In the genomic region with DNA sequence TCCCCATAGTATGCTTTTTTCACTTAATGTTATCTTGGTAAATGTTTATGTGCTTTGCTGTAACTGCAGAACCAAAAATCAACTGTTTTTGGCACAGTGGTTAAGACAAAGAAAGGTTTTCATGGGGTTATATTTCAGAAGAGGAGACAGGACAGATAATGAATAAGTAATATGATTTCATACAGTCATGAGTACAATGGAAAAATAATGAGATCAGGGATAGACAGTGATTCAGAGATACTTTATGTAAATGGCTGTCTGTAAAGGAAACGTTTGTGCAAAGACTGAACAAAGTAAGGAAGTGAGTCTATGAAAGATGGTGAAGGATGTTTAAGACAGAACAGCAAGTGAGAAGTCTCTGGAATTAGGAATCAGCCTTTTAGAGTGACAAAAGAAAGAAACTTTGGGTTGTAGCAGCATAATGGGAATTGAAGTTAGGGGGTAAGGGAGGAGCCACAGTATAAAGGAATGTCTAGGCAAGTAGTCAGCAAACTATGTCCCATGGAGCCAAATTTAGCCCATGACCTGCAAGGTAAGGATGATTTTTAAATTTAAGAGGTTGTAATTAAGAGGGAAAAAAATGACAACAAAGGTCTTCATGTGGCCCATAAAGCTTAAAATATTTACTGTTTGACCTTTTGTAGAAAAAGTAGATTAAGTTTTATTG, we compare ENCODE assay signal across 13 cellular contexts. TPM values are rescaled to one million over a fixed set of nuclear protein-coding genes. Genes with fewer than 3 reads are reported as not detected.
DNase-seq lines count a peak whose midpoint lies in the region; ATAC-seq, FAIRE-seq and TF ChIP-seq lines count a peak whose summit lies in the region.
"Had no signal": no experiment of that assay in that cellular context is flagged by ENCODE, and none has a peak within 500 bp of the region (broad histone marks: within the 10 kb centered on the region; RNA-seq: fewer than 3 reads in every experiment).

No MANE protein-coding gene starts in this region.

- WGBS in aorta, 2 donors, result 16 to 35% methylated on average over 1 of the region's 1 CpG

- no peak for TF ChIP-seq CTCF in foreskin keratinocyte (conservative IDR thresholded peaks at IDR 0.05)

- peak overlapping the region in 1 of 2 donors; percentile 7 for H3K4me3 Mint-ChIP-seq in activated T-cell treated with anti-CD3 and anti-CD28 coated beads, Interleukin-2, amount 50 U/mL, for 72 hours
- peak overlapping the region; percentile 16 for H3K4me3 Mint-ChIP-seq in activated T-helper 17 cell treated with anti-CD3 and anti-CD28 coated beads, Interleukin-2, amount 50 U/mL, for 72 hours
- no peak overlapping the region for H3K4me3 Mint-ChIP-seq in stimulated activated naive CD8-positive, alpha-beta T cell treated with anti-CD3 and anti-CD28 coated beads, Interleukin-15, Interleukin-2, amounts not matched to agents 100 ng/mL and 50 ng/mL, for 24 hours

- H3K4me1 Mint-ChIP-seq in activated T-cell treated with anti-CD3 and anti-CD28 coated beads, Interleukin-2, amount 50 U/mL, for 72 hours (ENCODE audit: low read depth), result peaks cover 10% of the 10 kb centered on the region
- peaks cover 8% of the 10 kb centered on the region for H3K4me1 Mint-ChIP-seq in activated T-helper 17 cell treated with anti-CD3 and anti-CD28 coated beads, Interleukin-2, amount 50 U/mL, for 72 hours
- peaks cover 18% of the 10 kb centered on the region for H3K4me1 Mint-ChIP-seq in stimulated activated naive CD8-positive, alpha-beta T cell treated with anti-CD3 and anti-CD28 coated beads, Interleukin-15, Interleukin-2, amounts not matched to agents 100 ng/mL and 50 ng/mL, for 24 hours (ENCODE audit: low read depth)

- H3K27ac ChIP-seq in foreskin keratinocyte (no peak overlapping the region), aorta (ENCODE audit: low read depth in 1 of 2, low read length in 2 of 2) (no peak overlapping the region)
- H3K27ac ChIP-seq: tibial nerve, VCaP had no signal

- no peak for DNase-seq in activated T-cell treated with anti-CD3 and anti-CD28 coated beads, Interleukin-2, amount 50 U/mL, for 72 hours
- no peak for DNase-seq in activated T-cell treated with anti-CD3 and anti-CD28 coated beads for 4 hours
- DNase-seq in foreskin keratinocyte, result peak; percentile 11 to 47
- DNase-seq in HTR-8/SVneo (ENCODE audit: insufficient read length, low spot score), result no peak
- no peak for DNase-seq in aorta
- no peak for DNase-seq in sciatic nerve (ENCODE audit: low spot score)
- DNase-seq: activated gamma-delta T cell, midbrain, retina had no signal

- no peaks in the 10 kb centered on the region for H3K9me3 ChIP-seq in aorta (ENCODE audit: control insufficient read depth, low read length)
- H3K9me3 ChIP-seq: tibial nerve had no signal

- H3K36me3 Mint-ChIP-seq in activated T-cell treated with anti-CD3 and anti-CD28 coated beads, Interleukin-2, amount 50 U/mL, for 72 hours (ENCODE audit: insufficient read depth in 2 of 2), result peaks cover 5 to 30% of the 10 kb centered on the region in 2 donors
- peaks cover 100% of the 10 kb centered on the region for H3K36me3 Mint-ChIP-seq in activated T-helper 17 cell treated with anti-CD3 and anti-CD28 coated beads, Interleukin-2, amount 50 U/mL, for 72 hours (ENCODE audit: low read depth)
- peaks cover 54% of the 10 kb centered on the region for H3K36me3 Mint-ChIP-seq in stimulated activated naive CD8-positive, alpha-beta T cell treated with anti-CD3 and anti-CD28 coated beads, Interleukin-15, Interleukin-2, amounts not matched to agents 100 ng/mL and 50 ng/mL, for 24 hours (ENCODE audit: low read depth)

- ATAC-seq in activated T-cell treated with anti-CD3 and anti-CD28 coated beads, Interleukin-2, amount 50 U/mL, for 72 hours (replicated peaks in 1 of 2), result peak; percentile 32 to 71
- ATAC-seq in activated T-helper 17 cell treated with anti-CD3 and anti-CD28 coated beads, Interleukin-2, amount 50 U/mL, for 72 hours (replicated peaks), result peak; percentile 90
- peak; percentile 38 for ATAC-seq in foreskin keratinocyte
- ATAC-seq in aorta (ENCODE audit: low FRiP score), result no peak
- no peak for ATAC-seq in sciatic nerve

- no peaks in the 10 kb centered on the region for H3K9me3 Mint-ChIP-seq in activated T-cell treated with anti-CD3 and anti-CD28 coated beads, Interleukin-2, amount 50 U/mL, for 72 hours
- H3K9me3 Mint-ChIP-seq in activated T-helper 17 cell treated with anti-CD3 and anti-CD28 coated beads, Interleukin-2, amount 50 U/mL, for 72 hours, result no peaks in the 10 kb centered on the region
- no peaks in the 10 kb centered on the region for H3K9me3 Mint-ChIP-seq in stimulated activated naive CD8-positive, alpha-beta T cell treated with anti-CD3 and anti-CD28 coated beads, Interleukin-15, Interleukin-2, amounts not matched to agents 100 ng/mL and 50 ng/mL, for 24 hours

- intact Hi-C loops in aorta (cut with DNase I) (no loop called here), sciatic nerve (cut with DNase I) (no loop called here)

- H3K36me3 ChIP-seq in aorta (ENCODE audit: control insufficient read depth in 1 of 2, insufficient read depth in 2 of 2, low read length in 1 of 2), result peaks cover 3% of the 10 kb centered on the region in 2 donors

- no peak overlapping the region for H3K4me3 ChIP-seq in aorta (ENCODE audit: low read length in 2 of 2)
- H3K4me3 ChIP-seq: tibial nerve had no signal

- H3K27me3 Mint-ChIP-seq in activated T-cell treated with anti-CD3 and anti-CD28 coated beads, Interleukin-2, amount 50 U/mL, for 72 hours (ENCODE audit: low read depth), result no peaks in the 10 kb centered on the region
- H3K27me3 Mint-ChIP-seq in activated T-helper 17 cell treated with anti-CD3 and anti-CD28 coated beads, Interleukin-2, amount 50 U/mL, for 72 hours, result no peaks in the 10 kb centered on the region
- H3K27me3 Mint-ChIP-seq in stimulated activated naive CD8-positive, alpha-beta T cell treated with anti-CD3 and anti-CD28 coated beads, Interleukin-15, Interleukin-2, amounts not matched to agents 100 ng/mL and 50 ng/mL, for 24 hours, result no peaks in the 10 kb centered on the region

- no peaks in the 10 kb centered on the region for H3K4me1 ChIP-seq in foreskin keratinocyte
- no peaks in the 10 kb centered on the region for H3K4me1 ChIP-seq in aorta (ENCODE audit: control insufficient read depth in 1 of 2, insufficient read depth in 2 of 2, low read length in 2 of 2)

- FAIRE-seq in HTR-8/SVneo (lab: Jason Lieb, UNC), result no peak

- H3K27me3 ChIP-seq in foreskin keratinocyte (no peaks in the 10 kb centered on the region), aorta (ENCODE audit: control insufficient read depth in 1 of 2, insufficient read depth in 2 of 2, low read length in 1 of 2) (no peaks in the 10 kb centered on the region)
- H3K27me3 ChIP-seq: tibial nerve had no signal

- H3K27ac Mint-ChIP-seq in activated T-cell treated with anti-CD3 and anti-CD28 coated beads, Interleukin-2, amount 50 U/mL, for 72 hours, result peak overlapping the region; percentile 34
- peak overlapping the region; percentile 71 for H3K27ac Mint-ChIP-seq in activated T-helper 17 cell treated with anti-CD3 and anti-CD28 coated beads, Interleukin-2, amount 50 U/mL, for 72 hours
- peak overlapping the region; percentile 80 for H3K27ac Mint-ChIP-seq in stimulated activated naive CD8-positive, alpha-beta T cell treated with anti-CD3 and anti-CD28 coated beads, Interleukin-15, Interleukin-2, amounts not matched to agents 100 ng/mL and 50 ng/mL, for 24 hours

RNA-seq across cellular contexts. Expression of a gene that starts 55.0 kb away (rescaled TPM):
- total RNA-seq in activated T-cell treated with anti-CD3 and anti-CD28 coated beads, Interleukin-2, amount 50 U/mL, for 72 hours, result 100 to 1,000 TPM in 1 of 2 donors, 10 to 100 TPM in 1; 92.6 to 114 TPM
- total RNA-seq in activated T-helper 17 cell treated with anti-CD3 and anti-CD28 coated beads, Interleukin-2, amount 50 U/mL, for 72 hours, result 100 to 1,000 TPM in 1 of 2 donors, 10 to 100 TPM in 1; 61.7 to 117 TPM
- 107 and 115 TPM in 2 replicates for total RNA-seq in foreskin keratinocyte
- polyA plus RNA-seq in foreskin keratinocyte, result 22.3 and 26.7 TPM in 2 replicates
- total RNA-seq in aorta, result 100 to 1,000 TPM in 1 of 2 donors, 10 to 100 TPM in 1; 92.9 to 113 TPM
- polyA plus RNA-seq in aorta, result 10 to 100 TPM; 11.2 to 13.4 TPM
- total RNA-seq in sciatic nerve, result 98.3 TPM

Comparison
In these comparisons a context has a peak if more than half of its experiments do, and no peak if none do; other contexts are left out.
1. ATAC-seq: peak in activated T-cell treated with anti-CD3 and anti-CD28 coated beads, Interleukin-2, amount 50 U/mL, for 72 hours (2 of 2), activated T-helper 17 cell treated with anti-CD3 and anti-CD28 coated beads, Interleukin-2, amount 50 U/mL, for 72 hours (single experiment) and foreskin keratinocyte (single experiment); none in aorta (single experiment) and sciatic nerve (single experiment).
2. DNase-seq: peak in foreskin keratinocyte (2 of 2); none in activated T-cell treated with anti-CD3 and anti-CD28 coated beads, Interleukin-2, amount 50 U/mL, for 72 hours (0 of 2), activated T-cell treated with anti-CD3 and anti-CD28 coated beads for 4 hours (single experiment), HTR-8/SVneo (single experiment), aorta (0 of 2) and sciatic nerve (single experiment).
3. Peak in every context shown above with its lines, with median percentiles within 50 percentile points of each other: H3K27ac Mint-ChIP-seq.